ENCODE assay signal across 1 cellular context in the genomic region with DNA sequence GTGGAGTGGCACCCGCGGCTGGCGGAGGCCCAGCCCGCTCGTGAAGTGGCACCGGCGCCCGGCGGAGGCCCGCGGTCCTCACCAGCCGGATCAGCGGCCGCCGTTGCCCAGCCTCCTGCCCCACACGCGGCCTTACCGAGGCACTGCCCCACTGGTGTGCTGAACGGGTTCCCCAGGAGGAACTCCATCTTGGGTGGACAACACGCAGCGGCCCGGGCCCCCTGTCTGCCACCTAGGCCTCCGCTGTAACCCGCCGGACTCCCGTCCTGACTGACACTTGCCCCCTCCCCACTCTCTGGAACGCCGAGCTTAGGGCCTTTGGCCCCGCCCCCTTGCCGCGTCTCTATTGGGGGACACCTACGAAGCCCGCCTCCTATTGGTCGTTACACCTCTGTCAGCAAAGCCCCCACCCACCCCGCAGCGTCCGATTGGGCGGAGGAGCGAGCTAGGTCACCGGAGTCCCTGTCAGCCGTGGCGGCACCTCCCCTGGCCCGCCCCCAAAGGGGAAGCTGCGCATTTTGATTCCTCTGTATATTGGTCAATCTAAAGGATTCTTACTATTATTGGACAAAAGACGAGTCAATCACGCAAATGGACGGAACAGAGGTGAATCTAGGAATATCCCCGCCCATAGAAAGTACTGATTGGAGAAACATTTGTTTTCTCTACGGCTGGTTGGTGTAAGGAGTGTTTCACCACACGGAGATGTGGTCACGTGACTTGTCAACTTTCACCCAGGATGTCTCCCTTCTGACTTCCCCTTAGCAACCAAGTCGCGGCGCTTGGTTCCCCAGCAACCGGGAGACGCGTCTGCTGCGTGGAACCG.
TF ChIP-seq lines count a peak whose summit lies in the region.

Gene DRC3 (plus strand): TSS at position 737 of the 826 bp plus-strand sequence. CDS start 4,737 bp downstream, outside the sequence.
Gene TOM1L2 (minus strand): TSS at position 275 of the 826 bp plus-strand sequence. CDS start 87 bp downstream, at position 188.

TF ChIP-seq in K562, 482 proteins besides CTCF, POLR2A, EP300 and RAD21 (continued from another document and continues in another):
- TF ChIP-seq TOE1 (IDR thresholded peaks at IDR 0.05; ENCODE audit: borderline replicate concordance) (peak; percentile 100), TOE1 (CRISPR knock-in tag; IDR thresholded peaks at IDR 0.05; ENCODE audit: borderline replicate concordance, low read depth) (no peak), ZBTB17 (CRISPR knock-in tag; IDR thresholded peaks at IDR 0.05) (no peak), VEZF1 (CRISPR knock-in tag; IDR thresholded peaks at IDR 0.05) (peak; percentile 84), ZNF354B (CRISPR knock-in tag; IDR thresholded peaks at IDR 0.05) (no peak), TCF3 (CRISPR knock-in tag; IDR thresholded peaks at IDR 0.05) (no peak), ZNF23 (CRISPR knock-in tag; IDR thresholded peaks at IDR 0.05) (no peak), CREB3L1 (IDR thresholded peaks at IDR 0.05; ENCODE audit: borderline replicate concordance, low read depth) (peak; percentile 39; the same call in 1 of the 2 replicates), NCOA4 (IDR thresholded peaks at IDR 0.05; ENCODE audit: partially characterized antibody) (no peak), CEBPZ (IDR thresholded peaks at IDR 0.05; ENCODE audit: borderline replicate concordance, low read depth, low read length) (peak; percentile 99), NCOR1 (IDR thresholded peaks at IDR 0.05) (no peak), ZNF263 (CRISPR knock-in tag; IDR thresholded peaks at IDR 0.05; ENCODE audit: borderline replicate concordance) (no peak), MLLT1 (IDR thresholded peaks at IDR 0.05) (peak in 1 of 2 experiments; percentile 93; a peak in 1 of 4 replicates), SIN3A (IDR thresholded peaks at IDR 0.05; ENCODE audit: borderline replicate concordance in 2 of 2, control insufficient read depth in 1 of 2, low read depth in 2 of 2, low read length in 2 of 2) (peak; percentile 84 to 98; a peak in 3 of 4 replicates), MXI1 (IDR thresholded peaks at IDR 0.05; ENCODE audit: low read depth, low read length) (peak; percentile 88), PHF20 (IDR thresholded peaks at IDR 0.05; ENCODE audit: partially characterized antibody) (peak; percentile 27), ADNP (tag; IDR thresholded peaks at IDR 0.05) (no peak), ZNF644 (tag; IDR thresholded peaks at IDR 0.05; ENCODE audit: low read depth) (no peak), MEF2A (IDR thresholded peaks at IDR 0.05; ENCODE audit: control insufficient read depth, low read depth, low read length) (no peak), ZC3H4 (CRISPR knock-in tag; IDR thresholded peaks at IDR 0.05; ENCODE audit: borderline replicate concordance) (no peak), KHSRP (IDR thresholded peaks at IDR 0.05) (no peak), ILK (tag; IDR thresholded peaks at IDR 0.05; ENCODE audit: borderline replicate concordance, low read depth) (no peak), RERE (CRISPR knock-in tag; IDR thresholded peaks at IDR 0.05; ENCODE audit: borderline replicate concordance) (no peak), ZNF212 (CRISPR knock-in tag; IDR thresholded peaks at IDR 0.05) (no peak), ATF3 (IDR thresholded peaks at IDR 0.05) (peak; percentile 38; the same call in 1 of the 2 replicates), ATF3 (CRISPR knock-in tag; conservative IDR thresholded peaks at IDR 0.05) (no peak), MCM2 (IDR thresholded peaks at IDR 0.05; ENCODE audit: low read depth) (no peak), HNRNPLL (IDR thresholded peaks at IDR 0.05; ENCODE audit: low read depth, low read length, poor library complexity, severe bottlenecking) (peak; percentile 44), LEF1 (IDR thresholded peaks at IDR 0.05) (no peak), ZSCAN32 (CRISPR knock-in tag; IDR thresholded peaks at IDR 0.05) (no peak), FOXA1 (IDR thresholded peaks at IDR 0.05; ENCODE audit: borderline replicate concordance) (no peak), BCL6 (CRISPR knock-in tag; IDR thresholded peaks at IDR 0.05) (no peak), ETS2 (tag; IDR thresholded peaks at IDR 0.05; ENCODE audit: borderline replicate concordance, poor library complexity, severe bottlenecking) (no peak), ELF1 (tag; IDR thresholded peaks at IDR 0.05) (peak; percentile 84)
- TF ChIP-seq, protein P1, sequence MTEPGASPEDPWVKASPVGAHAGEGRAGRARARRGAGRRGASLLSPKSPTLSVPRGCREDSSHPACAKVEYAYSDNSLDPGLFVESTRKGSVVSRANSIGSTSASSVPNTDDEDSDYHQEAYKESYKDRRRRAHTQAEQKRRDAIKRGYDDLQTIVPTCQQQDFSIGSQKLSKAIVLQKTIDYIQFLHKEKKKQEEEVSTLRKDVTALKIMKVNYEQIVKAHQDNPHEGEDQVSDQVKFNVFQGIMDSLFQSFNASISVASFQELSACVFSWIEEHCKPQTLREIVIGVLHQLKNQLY (CRISPR knock-in tag; conservative IDR thresholded peaks at IDR 0.05), result no peak
- TF ChIP-seq, protein P2, sequence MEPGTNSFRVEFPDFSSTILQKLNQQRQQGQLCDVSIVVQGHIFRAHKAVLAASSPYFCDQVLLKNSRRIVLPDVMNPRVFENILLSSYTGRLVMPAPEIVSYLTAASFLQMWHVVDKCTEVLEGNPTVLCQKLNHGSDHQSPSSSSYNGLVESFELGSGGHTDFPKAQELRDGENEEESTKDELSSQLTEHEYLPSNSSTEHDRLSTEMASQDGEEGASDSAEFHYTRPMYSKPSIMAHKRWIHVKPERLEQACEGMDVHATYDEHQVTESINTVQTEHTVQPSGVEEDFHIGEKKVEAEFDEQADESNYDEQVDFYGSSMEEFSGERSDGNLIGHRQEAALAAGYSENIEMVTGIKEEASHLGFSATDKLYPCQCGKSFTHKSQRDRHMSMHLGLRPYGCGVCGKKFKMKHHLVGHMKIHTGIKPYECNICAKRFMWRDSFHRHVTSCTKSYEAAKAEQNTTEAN (CRISPR knock-in tag; IDR thresholded peaks at IDR 0.05), result no peak
- TF ChIP-seq, protein P3, sequence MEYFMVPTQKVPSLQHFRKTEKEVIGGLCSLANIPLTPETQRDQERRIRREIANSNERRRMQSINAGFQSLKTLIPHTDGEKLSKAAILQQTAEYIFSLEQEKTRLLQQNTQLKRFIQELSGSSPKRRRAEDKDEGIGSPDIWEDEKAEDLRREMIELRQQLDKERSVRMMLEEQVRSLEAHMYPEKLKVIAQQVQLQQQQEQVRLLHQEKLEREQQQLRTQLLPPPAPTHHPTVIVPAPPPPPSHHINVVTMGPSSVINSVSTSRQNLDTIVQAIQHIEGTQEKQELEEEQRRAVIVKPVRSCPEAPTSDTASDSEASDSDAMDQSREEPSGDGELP (CRISPR knock-in tag; IDR thresholded peaks at IDR 0.05; ENCODE audit: borderline replicate concordance), result peak; percentile 66; the same call in 1 of the 2 replicates
- TF ChIP-seq, protein P4, sequence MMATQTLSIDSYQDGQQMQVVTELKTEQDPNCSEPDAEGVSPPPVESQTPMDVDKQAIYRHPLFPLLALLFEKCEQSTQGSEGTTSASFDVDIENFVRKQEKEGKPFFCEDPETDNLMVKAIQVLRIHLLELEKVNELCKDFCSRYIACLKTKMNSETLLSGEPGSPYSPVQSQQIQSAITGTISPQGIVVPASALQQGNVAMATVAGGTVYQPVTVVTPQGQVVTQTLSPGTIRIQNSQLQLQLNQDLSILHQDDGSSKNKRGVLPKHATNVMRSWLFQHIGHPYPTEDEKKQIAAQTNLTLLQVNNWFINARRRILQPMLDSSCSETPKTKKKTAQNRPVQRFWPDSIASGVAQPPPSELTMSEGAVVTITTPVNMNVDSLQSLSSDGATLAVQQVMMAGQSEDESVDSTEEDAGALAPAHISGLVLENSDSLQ (IDR thresholded peaks at IDR 0.05), result peak; percentile 100
